16 cellular contexts compared by ENCODE assay signal in the genomic region with DNA sequence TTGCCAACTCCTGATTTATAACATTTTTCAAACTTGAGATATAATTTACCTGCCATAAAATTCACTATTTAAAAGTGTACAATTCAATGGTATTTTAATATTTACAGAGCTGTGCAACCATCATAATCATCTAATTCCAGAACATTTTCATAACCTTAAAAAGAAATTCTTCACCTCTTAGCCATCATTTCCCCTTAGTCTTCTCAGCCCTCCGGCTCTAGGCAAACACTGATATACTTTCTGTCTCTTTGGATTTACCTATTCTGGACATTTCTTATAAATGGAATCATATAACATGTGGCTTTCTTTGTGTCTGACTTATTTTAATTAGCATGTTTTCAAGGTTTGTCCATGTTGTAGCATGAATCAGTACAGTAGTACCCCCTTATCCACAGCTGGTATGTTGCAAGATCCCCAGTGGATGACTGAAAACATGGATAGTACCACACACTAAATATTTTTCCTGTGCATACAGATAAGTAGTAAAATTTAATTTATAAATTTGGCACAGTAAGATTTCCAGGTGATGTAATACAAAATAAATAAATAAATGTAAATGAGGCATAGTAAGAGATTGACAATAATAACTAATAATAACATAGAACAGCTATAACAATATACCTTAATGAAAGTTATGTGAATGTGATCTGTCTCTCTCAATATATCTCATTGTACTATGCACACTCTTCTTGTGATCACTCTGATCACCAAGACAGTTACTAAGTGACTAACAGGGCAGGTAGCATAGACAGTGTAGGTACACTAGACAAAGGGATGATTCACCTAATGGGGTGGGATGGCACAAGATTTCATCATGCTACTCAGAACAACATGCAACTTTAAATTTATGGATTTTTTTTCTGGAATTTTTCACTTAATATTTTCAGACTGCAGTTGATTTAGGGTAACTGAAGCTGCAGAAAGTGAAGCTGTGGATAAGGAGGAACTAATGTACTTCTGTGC.
DNase-seq lines count a peak whose midpoint lies in the region; ATAC-seq and TF ChIP-seq lines count a peak whose summit lies in the region.
"Had no signal": no experiment of that assay in that cellular context is flagged by ENCODE, and none has a peak within 500 bp of the region (broad histone marks: within the 10 kb centered on the region; RNA-seq: fewer than 3 reads in every experiment).

No MANE protein-coding gene starts in this region.

- BruUV-seq in IMR-90 (replicated peaks; lab: Mats Ljungman, UMichigan), result no TSS peak

- peak; percentile 3 for DNase-seq in EH (ENCODE audit: low read depth)
- DNase-seq in IMR-90, result peak; percentile 17
- no peak for DNase-seq in activated naive CD8-positive, alpha-beta T cell treated with anti-CD3 and anti-CD28 coated beads, Interleukin-2, amount 50 U/mL, for 24 hours
- DNase-seq in kidney epithelial cell (ENCODE audit: low read depth), result peak; percentile 12
- no peak for DNase-seq in activated CD4-positive, alpha-beta memory T cell treated with anti-CD3 and anti-CD28 coated beads for 36 hours
- DNase-seq in NCI-H2029 (lab: John Stamatoyannopoulos, UW), result no peak
- no peak for DNase-seq in NCI-H1105 (lab: John Stamatoyannopoulos, UW)
- DNase-seq: amygdala; CD4-positive, CD25-positive, alpha-beta regulatory T cell; cortex of kidney; esophagus squamous epithelium; NCI-H2171 treated with DMSO at 0.1 percent for 48 hours; retina; stimulated activated CD4-positive, alpha-beta T cell treated with anti-CD3 and anti-CD28 coated beads, Interleukin-4, amount 100 ng/mL, for 1 hour had no signal

- H4K8ac ChIP-seq in IMR-90 (ENCODE audit: low read depth in 2 of 2, low read length in 2 of 2), result no peak overlapping the region

- no peak overlapping the region for H3K27ac Mint-ChIP-seq in activated naive CD8-positive, alpha-beta T cell treated with anti-CD3 and anti-CD28 coated beads, Interleukin-2, amount 50 U/mL, for 24 hours
- H3K27ac Mint-ChIP-seq in activated CD4-positive, alpha-beta memory T cell treated with anti-CD3 and anti-CD28 coated beads for 36 hours, result no peak overlapping the region
- H3K27ac Mint-ChIP-seq: natural killer cell treated with Interleukin-12 subunit alpha and Interleukin-12 subunit beta and Interleukin-15 and Interleukin-18, amount 100 ng/mL, for 72 hours had no signal

- no peaks in the 10 kb centered on the region for H3K4me1 Mint-ChIP-seq in activated naive CD8-positive, alpha-beta T cell treated with anti-CD3 and anti-CD28 coated beads, Interleukin-2, amount 50 U/mL, for 24 hours
- peaks cover 3% of the 10 kb centered on the region for H3K4me1 Mint-ChIP-seq in activated CD4-positive, alpha-beta memory T cell treated with anti-CD3 and anti-CD28 coated beads for 36 hours (ENCODE audit: low read depth)

- peaks cover 12% of the 10 kb centered on the region for H3K36me3 ChIP-seq in IMR-90 (ENCODE audit: control insufficient read depth, insufficient read depth, low read length)
- H3K36me3 ChIP-seq in kidney epithelial cell (ENCODE audit: control insufficient read depth, insufficient read depth, low read length), result no peaks in the 10 kb centered on the region

- no CpG with 5 or more reads among the region's 1 CpG for WGBS in IMR-90 (ENCODE audit: extremely low coverage in 2 of 2, insufficient read length in 1 of 2), 2 experiments

- no peak overlapping the region for H3K4me3 ChIP-seq in IMR-90 (ENCODE audit: insufficient read depth, low read depth, low read length)
- no peak overlapping the region for H3K4me3 ChIP-seq in kidney epithelial cell (ENCODE audit: low read depth, low read length)
- H3K4me3 ChIP-seq: esophagus squamous epithelium had no signal

- H2AK9ac ChIP-seq in IMR-90 (replicated peaks; ENCODE audit: low read depth, low read length, poor library complexity), result no peak overlapping the region

- H3K56ac ChIP-seq in IMR-90 (ENCODE audit: extremely low read depth, insufficient read depth, low read length), result no peak overlapping the region

- TF ChIP-seq CTCF in IMR-90 (conservative IDR thresholded peaks at IDR 0.05; ENCODE audit: low read depth, low read length) (no peak), kidney epithelial cell (IDR thresholded peaks at IDR 0.05; ENCODE audit: insufficient read depth, low read length, poor library complexity, severe bottlenecking) (no peak)

- no peaks in the 10 kb centered on the region for H3K27me3 ChIP-seq in IMR-90 (ENCODE audit: control insufficient read depth, insufficient read depth, low read length)
- H3K27me3 ChIP-seq in kidney epithelial cell (ENCODE audit: control insufficient read depth, insufficient read depth, low read length), result no peaks in the 10 kb centered on the region
- H3K27me3 ChIP-seq: esophagus squamous epithelium had no signal

- no peaks in the 10 kb centered on the region for H4K20me1 ChIP-seq in IMR-90 (ENCODE audit: insufficient read depth, low read length)

- H3K18ac ChIP-seq in IMR-90 (ENCODE audit: low read depth, low read length), result no peak overlapping the region

- no peak overlapping the region for H2BK15ac ChIP-seq in IMR-90 (ENCODE audit: low read depth, low read length)

- H3K9me3 Mint-ChIP-seq in activated naive CD8-positive, alpha-beta T cell treated with anti-CD3 and anti-CD28 coated beads, Interleukin-2, amount 50 U/mL, for 24 hours, result no peaks in the 10 kb centered on the region
- H3K9me3 Mint-ChIP-seq in activated CD4-positive, alpha-beta memory T cell treated with anti-CD3 and anti-CD28 coated beads for 36 hours, result no peaks in the 10 kb centered on the region
- H3K9me3 Mint-ChIP-seq: CD4-positive, CD25-positive, alpha-beta regulatory T cell; natural killer cell treated with Interleukin-12 subunit alpha and Interleukin-12 subunit beta and Interleukin-15 and Interleukin-18, amount 100 ng/mL, for 72 hours had no signal

- no peak overlapping the region for H2BK120ac ChIP-seq in IMR-90 (ENCODE audit: low read depth, low read length)

- H3K14ac ChIP-seq in IMR-90 (replicated peaks; ENCODE audit: low read depth, low read length), result no peak overlapping the region

- H3K4me2 ChIP-seq in IMR-90 (ENCODE audit: low read depth, low read length), result no peak overlapping the region

- no peak overlapping the region for H3K23ac ChIP-seq in IMR-90 (ENCODE audit: low read depth, low read length)

- no peak overlapping the region for H4K5ac ChIP-seq in IMR-90 (ENCODE audit: low read depth, low read length)

- H2BK20ac ChIP-seq in IMR-90 (ENCODE audit: low read depth, low read length), result no peak overlapping the region

- no peak overlapping the region for H4K91ac ChIP-seq in IMR-90 (ENCODE audit: insufficient read depth, low read depth, low read length)

- ATAC-seq in IMR-90 (ENCODE audit: low read depth) (peak; percentile 40; the same call in 1 of the 2 replicates), GM18511 (IDR thresholded peaks at IDR 0.05; ENCODE audit: unreplicated experiment) (no peak)
- peak; percentile 57 for ATAC-seq in activated naive CD8-positive, alpha-beta T cell treated with anti-CD3 and anti-CD28 coated beads, Interleukin-2, amount 50 U/mL, for 24 hours
- ATAC-seq: natural killer cell treated with Interleukin-12 subunit alpha and Interleukin-12 subunit beta and Interleukin-15 and Interleukin-18, amount 100 ng/mL, for 72 hours had no signal

- no peak overlapping the region for H3K4ac ChIP-seq in IMR-90 (ENCODE audit: low read depth, low read length)

- CTCF ChIA-PET in IMR-90 (lab: Yijun Ruan, JAX), result no interaction called here
- CTCF ChIA-PET in activated CD4-positive, alpha-beta memory T cell treated with anti-CD3 and anti-CD28 coated beads for 36 hours (lab: Charles Lee), result no interaction called here

- peaks cover 0 to 3% of the 10 kb centered on the region in 2 experiments; a peak in 2 of 4 replicates for H3K79me1 ChIP-seq in IMR-90 (ENCODE audit: low read depth in 1 of 2, low read length in 2 of 2)

- dilution Hi-C loops in IMR-90 (cut with HindIII; ENCODE audit: low sequenced_read_pairs, unreplicated experiment), result no loop called here

- peaks cover 38% of the 10 kb centered on the region for H3K36me3 Mint-ChIP-seq in activated naive CD8-positive, alpha-beta T cell treated with anti-CD3 and anti-CD28 coated beads, Interleukin-2, amount 50 U/mL, for 24 hours (ENCODE audit: low read depth)
- H3K36me3 Mint-ChIP-seq in activated CD4-positive, alpha-beta memory T cell treated with anti-CD3 and anti-CD28 coated beads for 36 hours, result peaks cover 33% of the 10 kb centered on the region

- POLR2A ChIA-PET in IMR-90 (lab: Charles Lee; ENCODE audit: unreplicated experiment), result no interaction called here
- POLR2A ChIA-PET in activated CD4-positive, alpha-beta memory T cell treated with anti-CD3 and anti-CD28 coated beads for 36 hours (lab: Charles Lee), result no interaction called here

- H3K9ac ChIP-seq in IMR-90 (ENCODE audit: low read depth, low read length), result no peak overlapping the region

- no peak overlapping the region; the same call in 1 of the 2 replicates for H3K27ac ChIP-seq in IMR-90 (ENCODE audit: insufficient read depth, low read length)
- H3K27ac ChIP-seq: esophagus squamous epithelium had no signal

- no peaks in the 10 kb centered on the region for H3K27me3 Mint-ChIP-seq in activated naive CD8-positive, alpha-beta T cell treated with anti-CD3 and anti-CD28 coated beads, Interleukin-2, amount 50 U/mL, for 24 hours
- no peaks in the 10 kb centered on the region for H3K27me3 Mint-ChIP-seq in activated CD4-positive, alpha-beta memory T cell treated with anti-CD3 and anti-CD28 coated beads for 36 hours
- H3K27me3 Mint-ChIP-seq: CD4-positive, CD25-positive, alpha-beta regulatory T cell had no signal

- H3K4me1 ChIP-seq in IMR-90 (ENCODE audit: control insufficient read depth, insufficient read depth, low read length), result peaks cover 2% of the 10 kb centered on the region; the same call in 1 of the 2 replicates
- H3K4me1 ChIP-seq: esophagus squamous epithelium had no signal

- in situ Hi-C loops in IMR-90 (cut with MboI; ENCODE audit: low sequenced_read_pairs), result no loop called here

- no peak overlapping the region for H2AK5ac ChIP-seq in IMR-90 (ENCODE audit: low read depth, low read length)

- no peak overlapping the region for H3K4me3 Mint-ChIP-seq in activated naive CD8-positive, alpha-beta T cell treated with anti-CD3 and anti-CD28 coated beads, Interleukin-2, amount 50 U/mL, for 24 hours
- no peak overlapping the region for H3K4me3 Mint-ChIP-seq in activated CD4-positive, alpha-beta memory T cell treated with anti-CD3 and anti-CD28 coated beads for 36 hours
- H3K4me3 Mint-ChIP-seq: CD4-positive, CD25-positive, alpha-beta regulatory T cell; natural killer cell treated with Interleukin-12 subunit alpha and Interleukin-12 subunit beta and Interleukin-15 and Interleukin-18, amount 100 ng/mL, for 72 hours had no signal

- peaks cover 2% of the 10 kb centered on the region; the same call in 1 of the 2 replicates for H3K9me1 ChIP-seq in IMR-90 (ENCODE audit: insufficient read depth, low read length)

- TF ChIP-seq RAD21 in IMR-90 (IDR thresholded peaks at IDR 0.05; ENCODE audit: low read length), result no peak

- intact Hi-C loops in IMR-90 (cut with micrococcal nuclease), result no loop called here
- intact Hi-C loops in activated CD4-positive, alpha-beta memory T cell treated with anti-CD3 and anti-CD28 coated beads for 36 hours (cut with micrococcal nuclease), result no loop called here

- no peak overlapping the region for H2BK5ac ChIP-seq in IMR-90 (ENCODE audit: low read depth, low read length, poor library complexity, severe bottlenecking)

- TF ChIP-seq POLR2A in IMR-90 (IDR thresholded peaks at IDR 0.05; ENCODE audit: low read depth, low read length), result no peak

- no peak overlapping the region for H2AFZ ChIP-seq in IMR-90 (replicated peaks; ENCODE audit: low read length, poor library complexity)

- no peaks in the 10 kb centered on the region for H3K9me3 ChIP-seq in IMR-90 (ENCODE audit: control insufficient read depth, insufficient read depth, low read length)
- H3K9me3 ChIP-seq: esophagus squamous epithelium had no signal

Comparison
In these comparisons a context has a peak if more than half of its experiments do, and no peak if none do; other contexts are left out.
1. DNase-seq: peak in EH (single experiment), IMR-90 (single experiment) and kidney epithelial cell (single experiment); none in activated naive CD8-positive, alpha-beta T cell treated with anti-CD3 and anti-CD28 coated beads, Interleukin-2, amount 50 U/mL, for 24 hours (single experiment), activated CD4-positive, alpha-beta memory T cell treated with anti-CD3 and anti-CD28 coated beads for 36 hours (single experiment), NCI-H2029 (single experiment) and NCI-H1105 (single experiment).